ENCODE assay signal across 16 cellular contexts in genomic region chr5:149747833-149748366, GRCh38. TPM values are rescaled to one million over a fixed set of nuclear protein-coding genes. Genes with fewer than 3 reads are reported as not detected.
DNase-seq lines count a peak whose midpoint lies in the region; ATAC-seq and TF ChIP-seq lines count a peak whose summit lies in the region.
"Had no signal": no experiment of that assay in that cellular context is flagged by ENCODE, and none has a peak within 500 bp of the region (broad histone marks: within the 10 kb centered on the region; RNA-seq: fewer than 3 reads in every experiment).

No MANE protein-coding gene starts in this region.

- no peak overlapping the region for H3K4me3 Mint-ChIP-seq in natural killer cell treated with Interleukin-12 subunit alpha and Interleukin-12 subunit beta and Interleukin-15 and Interleukin-18, amount 100 ng/mL, for 72 hours
- H3K4me3 Mint-ChIP-seq in natural killer cell = no peak overlapping the region
- H3K4me3 Mint-ChIP-seq: naive thymus-derived CD4-positive, alpha-beta T cell; T-helper 2 cell treated with Interferon-gamma antibody and Interleukin-4, amounts not matched to agents 5 μg/mL and 100 μg/mL, for 36 hours had no signal

- H3K4me3 ChIP-seq in esophagus (ENCODE audit: low read depth in 1 of 2, low read length in 2 of 2) = no peak overlapping the region
- H3K4me3 ChIP-seq: spleen, thyroid gland had no signal

- H3K27me3 ChIP-seq in esophagus (ENCODE audit: control insufficient read depth in 1 of 2, insufficient read depth in 2 of 2, low read length in 2 of 2) = no peaks in the 10 kb centered on the region
- H3K27me3 ChIP-seq: spleen, thyroid gland had no signal

- peaks cover 4 to 9% of the 10 kb centered on the region in 2 donors for H3K4me1 ChIP-seq in esophagus (ENCODE audit: control insufficient read depth in 2 of 2, insufficient read depth in 2 of 2, low read length in 1 of 2)

- no peaks in the 10 kb centered on the region for H3K9me3 ChIP-seq in esophagus (ENCODE audit: control insufficient read depth in 2 of 2, insufficient read depth in 1 of 2, low read depth in 1 of 2, low read length in 1 of 2)
- H3K9me3 ChIP-seq: spleen, thyroid gland had no signal

- no peaks in the 10 kb centered on the region for H3K36me3 ChIP-seq in esophagus (ENCODE audit: control insufficient read depth in 2 of 2, insufficient read depth in 2 of 2, low read length in 1 of 2)
- H3K36me3 ChIP-seq: spleen, thyroid gland had no signal

- no peak overlapping the region for H3K27ac Mint-ChIP-seq in natural killer cell treated with Interleukin-12 subunit alpha and Interleukin-12 subunit beta and Interleukin-15 and Interleukin-18, amount 100 ng/mL, for 72 hours
- no peak overlapping the region for H3K27ac Mint-ChIP-seq in natural killer cell
- H3K27ac Mint-ChIP-seq: T-helper 2 cell treated with Interferon-gamma antibody and Interleukin-4, amounts not matched to agents 5 μg/mL and 100 μg/mL, for 36 hours had no signal

- no peak for DNase-seq in natural killer cell treated with Interleukin-12 subunit alpha and Interleukin-12 subunit beta and Interleukin-15 and Interleukin-18, amount 100 ng/mL, for 72 hours (ENCODE audit: low spot score)
- no peak for DNase-seq in natural killer cell
- no peak for DNase-seq in omental fat pad (ENCODE audit: low spot score)
- DNase-seq in activated gamma-delta T cell (lab: John Stamatoyannopoulos, UW) = no peak
- DNase-seq in NCI-H1048 (lab: John Stamatoyannopoulos, UW) = no peak
- DNase-seq in UCSD-AML1 (lab: John Stamatoyannopoulos, UW; ENCODE audit: unreplicated experiment) = no peak
- DNase-seq in sciatic nerve (ENCODE audit: low spot score) = no peak
- DNase-seq: activated CD4-positive, alpha-beta T cell treated with anti-CD3 and anti-CD28 coated beads, Interleukin-2, amount 50 U/mL, for 4 hours; effector CD8-positive, alpha-beta T cell; naive thymus-derived CD4-positive, alpha-beta T cell; NCI-H146; NCI-H524; spleen had no signal

- intact Hi-C loops in natural killer cell (cut with micrococcal nuclease) (no loop called here), sciatic nerve (cut with DNase I) (no loop called here)

- H3K27ac ChIP-seq in esophagus (ENCODE audit: low read depth in 2 of 2, low read length in 1 of 2) = peak overlapping the region; percentile 43 to 80
- H3K27ac ChIP-seq: spleen, thyroid gland had no signal

- TF ChIP-seq CTCF in natural killer cell (IDR thresholded peaks at IDR 0.05) (no peak), omental fat pad (IDR thresholded peaks at IDR 0.05) (no peak)

- no peaks in the 10 kb centered on the region for H3K9me3 Mint-ChIP-seq in natural killer cell treated with Interleukin-12 subunit alpha and Interleukin-12 subunit beta and Interleukin-15 and Interleukin-18, amount 100 ng/mL, for 72 hours
- no peaks in the 10 kb centered on the region for H3K9me3 Mint-ChIP-seq in natural killer cell
- H3K9me3 Mint-ChIP-seq: naive thymus-derived CD4-positive, alpha-beta T cell; T-helper 2 cell treated with Interferon-gamma antibody and Interleukin-4, amounts not matched to agents 5 μg/mL and 100 μg/mL, for 36 hours had no signal

- H3K27me3 Mint-ChIP-seq in natural killer cell treated with Interleukin-12 subunit alpha and Interleukin-12 subunit beta and Interleukin-15 and Interleukin-18, amount 100 ng/mL, for 72 hours = peaks cover 0 to 3% of the 10 kb centered on the region in 2 donors
- no peaks in the 10 kb centered on the region for H3K27me3 Mint-ChIP-seq in natural killer cell (ENCODE audit: low read depth in 2 of 2)
- H3K27me3 Mint-ChIP-seq: naive thymus-derived CD4-positive, alpha-beta T cell had no signal

- no peaks in the 10 kb centered on the region for H3K4me1 Mint-ChIP-seq in natural killer cell treated with Interleukin-12 subunit alpha and Interleukin-12 subunit beta and Interleukin-15 and Interleukin-18, amount 100 ng/mL, for 72 hours (ENCODE audit: low read depth in 2 of 2)
- no peaks in the 10 kb centered on the region for H3K4me1 Mint-ChIP-seq in natural killer cell

- ATAC-seq in natural killer cell treated with Interleukin-12 subunit alpha and Interleukin-12 subunit beta and Interleukin-15 and Interleukin-18, amount 100 ng/mL, for 72 hours = peak; percentile 25 to 46
- ATAC-seq in natural killer cell (no peak), omental fat pad (ENCODE audit: low FRiP score) (peak; percentile 85), sciatic nerve (no peak)
- ATAC-seq: naive thymus-derived CD4-positive, alpha-beta T cell had no signal

- WGBS in esophagus, 2 donors = 53 to 67% methylated on average over 2 of the region's 2 CpGs

- no peaks in the 10 kb centered on the region for H3K36me3 Mint-ChIP-seq in natural killer cell treated with Interleukin-12 subunit alpha and Interleukin-12 subunit beta and Interleukin-15 and Interleukin-18, amount 100 ng/mL, for 72 hours
- H3K36me3 Mint-ChIP-seq in natural killer cell = no peaks in the 10 kb centered on the region

RNA-seq across cellular contexts. Expression of gene PPARGC1B, which starts 17.8 kb away (rescaled TPM):
- 10 to 100 TPM in 1 of 2 donors, 1 to 10 TPM in 1; 2.3 to 10.7 TPM for total RNA-seq in natural killer cell treated with Interleukin-12 subunit alpha and Interleukin-12 subunit beta and Interleukin-15 and Interleukin-18, amount 100 ng/mL, for 72 hours
- 1 to 10 TPM; 1.7 to 2.6 (median 2.5) TPM for total RNA-seq in natural killer cell
- 1 to 10 TPM; 2.0 to 3.8 TPM for polyA plus RNA-seq in esophagus
- 10 to 100 TPM in 3 of 4 donors, 1 to 10 TPM in 1; 8.7 to 15.2 (median 12.1) TPM for total RNA-seq in omental fat pad
- total RNA-seq in sciatic nerve = 3.2 TPM

Comparison
In these comparisons a context has a peak if more than half of its experiments do, and no peak if none do; other contexts are left out.
1. ATAC-seq: peak in natural killer cell treated with Interleukin-12 subunit alpha and Interleukin-12 subunit beta and Interleukin-15 and Interleukin-18, amount 100 ng/mL, for 72 hours (2 of 2) and omental fat pad (single experiment); none in natural killer cell (0 of 3) and sciatic nerve (single experiment).